In genomic region chr1:212477014-212477679, GRCh38 we compare ENCODE assay signal across 8 cellular contexts. TPM values are rescaled to one million over a fixed set of nuclear protein-coding genes. Genes with fewer than 3 reads are reported as not detected.
A peak's percentile ranks its signal among the peaks of the same experiment; 100 is the strongest.
DNase-seq lines count a peak whose midpoint lies in the region; ATAC-seq and TF ChIP-seq lines count a peak whose summit lies in the region.

No MANE protein-coding gene starts in this region.

- H3K9me1 ChIP-seq in IMR-90 (ENCODE audit: insufficient read depth, low read length) = peaks cover 3% of the 10 kb centered on the region

- no peak overlapping the region for H2BK120ac ChIP-seq in IMR-90 (ENCODE audit: low read depth, low read length)

- no peak overlapping the region for H3K56ac ChIP-seq in IMR-90 (ENCODE audit: extremely low read depth, insufficient read depth, low read length)

- H2AFZ ChIP-seq in IMR-90 (replicated peaks; ENCODE audit: low read length, poor library complexity) = peak overlapping the region; percentile 71
- H2AFZ ChIP-seq in OCI-LY3 (ENCODE audit: low read depth, low read length) = peak overlapping the region; percentile 78

- peak; percentile 97 for TF ChIP-seq RAD21 in IMR-90 (IDR thresholded peaks at IDR 0.05; ENCODE audit: low read length)

- no peak overlapping the region for H4K5ac ChIP-seq in IMR-90 (ENCODE audit: low read depth, low read length)

- H2BK15ac ChIP-seq in IMR-90 (ENCODE audit: low read depth, low read length) = no peak overlapping the region

- H2AK5ac ChIP-seq in IMR-90 (ENCODE audit: low read depth, low read length) = no peak overlapping the region

- H3K9me3 ChIP-seq in IMR-90 (ENCODE audit: control insufficient read depth, insufficient read depth, low read length) = no peaks in the 10 kb centered on the region
- no peaks in the 10 kb centered on the region for H3K9me3 ChIP-seq in OCI-LY3 (ENCODE audit: insufficient read depth, low read length)
- H3K9me3 ChIP-seq in mucosa of rectum (ENCODE audit: control insufficient read depth in 2 of 2, low read length in 2 of 2) = no peaks in the 10 kb centered on the region

- no peak overlapping the region for H4K91ac ChIP-seq in IMR-90 (ENCODE audit: insufficient read depth, low read depth, low read length)

- H3K23ac ChIP-seq in IMR-90 (ENCODE audit: low read depth, low read length) = no peak overlapping the region

- intact Hi-C loops in IMR-90 (cut with micrococcal nuclease) = loop anchor here (1.0 to 10.0 kb wide), 7 partner anchors 80 to 518 kb away; partner anchors contain the start of gene ATF3

- in situ Hi-C loops in IMR-90 (cut with MboI; ENCODE audit: low sequenced_read_pairs) = loop anchor here (5.0 kb wide), 1 partner anchor 300 kb away; no protein-coding TSS in a partner anchor

- CTCF ChIA-PET in IMR-90 (lab: Yijun Ruan, JAX) = interaction anchor here (0.6 to 1.4 kb wide), 15 partner anchors 12 to 308 kb away, joined by 3 to 12 read pairs (median 4); partner anchors contain the start of gene ATF3

- H3K14ac ChIP-seq in IMR-90 (replicated peaks; ENCODE audit: low read depth, low read length) = no peak overlapping the region

- H3K27ac ChIP-seq in IMR-90 (ENCODE audit: insufficient read depth, low read length) = no peak overlapping the region
- no peak overlapping the region for H3K27ac ChIP-seq in OCI-LY3 (ENCODE audit: low read length)
- peak overlapping the region; percentile 59 to 84 for H3K27ac ChIP-seq in mucosa of rectum (ENCODE audit: low read depth in 2 of 2, low read length in 2 of 2)

- 50% methylated on average over 2 of the region's 12 CpGs; no CpG with 5 or more reads in 1 of the 2 experiments for WGBS in IMR-90 (ENCODE audit: extremely low coverage in 2 of 2, insufficient read length in 1 of 2), 2 experiments

- no peak overlapping the region for H3K9ac ChIP-seq in IMR-90 (ENCODE audit: low read depth, low read length)
- peak overlapping the region; percentile 28; the same call in 1 of the 2 replicates for H3K9ac ChIP-seq in OCI-LY3 (ENCODE audit: low read length)
- H3K9ac ChIP-seq in mucosa of rectum (ENCODE audit: low read depth in 1 of 2, low read length in 2 of 2) = peak overlapping the region; percentile 54 to 56

- peaks cover 4% of the 10 kb centered on the region; the same call in 1 of the 2 replicates for H3K27me3 ChIP-seq in IMR-90 (ENCODE audit: control insufficient read depth, insufficient read depth, low read length)
- no peaks in the 10 kb centered on the region for H3K27me3 ChIP-seq in OCI-LY3 (ENCODE audit: low read depth, low read length)
- no peaks in the 10 kb centered on the region for H3K27me3 ChIP-seq in mucosa of rectum (ENCODE audit: control insufficient read depth in 2 of 2, insufficient read depth in 2 of 2, low read length in 2 of 2)

- H3K36me3 ChIP-seq in IMR-90 (ENCODE audit: control insufficient read depth, insufficient read depth, low read length) (no peaks in the 10 kb centered on the region), OCI-LY3 (replicated peaks; ENCODE audit: low read depth, low read length) (no peaks in the 10 kb centered on the region), mucosa of rectum (ENCODE audit: control insufficient read depth in 2 of 2, insufficient read depth in 2 of 2, low read length in 2 of 2) (no peaks in the 10 kb centered on the region)

- peak; percentile 56 for TF ChIP-seq POLR2A in IMR-90 (IDR thresholded peaks at IDR 0.05; ENCODE audit: low read depth, low read length)

- H3K79me1 ChIP-seq in IMR-90 (ENCODE audit: low read depth in 1 of 2, low read length in 2 of 2) = no peaks in the 10 kb centered on the region

- no peak overlapping the region for H2BK20ac ChIP-seq in IMR-90 (ENCODE audit: low read depth, low read length)

- no peak overlapping the region for H3K18ac ChIP-seq in IMR-90 (ENCODE audit: low read depth, low read length)

- H3K4me3 ChIP-seq in IMR-90 (ENCODE audit: insufficient read depth, low read depth, low read length) = no peak overlapping the region
- peak overlapping the region; percentile 52 for H3K4me3 ChIP-seq in OCI-LY3 (ENCODE audit: low read length)
- peak overlapping the region in 1 of 2 donors; percentile 50 for H3K4me3 ChIP-seq in mucosa of rectum (ENCODE audit: low read length in 2 of 2)

- no peak overlapping the region for H2AK9ac ChIP-seq in IMR-90 (replicated peaks; ENCODE audit: low read depth, low read length, poor library complexity)

- dilution Hi-C loops in IMR-90 (cut with HindIII; ENCODE audit: low sequenced_read_pairs, unreplicated experiment) = no loop called here

- POLR2A ChIA-PET in IMR-90 (lab: Charles Lee; ENCODE audit: unreplicated experiment) = no interaction called here

- DNase-seq in DMS53 treated with DMSO at 0.1 percent for 48 hours (lab: John Stamatoyannopoulos, UW; ENCODE audit: unreplicated experiment) (peak; percentile 97), IMR-90 (peak; percentile 86), epidermal melanocyte (ENCODE audit: insufficient read length, low spot score) (peak; percentile 87)
- DNase-seq in activated CD8-positive, alpha-beta memory T cell treated with anti-CD3 and anti-CD28 coated beads, Interleukin-2, amount 50 U/mL, for 24 hours (ENCODE audit: extremely low read depth) = peak; percentile 47
- DNase-seq in stimulated activated CD8-positive, alpha-beta memory T cell treated with anti-CD3 and anti-CD28 coated beads, Interleukin-7, amount 100 ng/mL, for 4 hours (ENCODE audit: low read depth in 2 of 2) = peak; percentile 53 to 60

- no peaks in the 10 kb centered on the region for H3K79me2 ChIP-seq in OCI-LY3 (ENCODE audit: low read length)

- peaks cover 3% of the 10 kb centered on the region for H3K4me1 ChIP-seq in IMR-90 (ENCODE audit: control insufficient read depth, insufficient read depth, low read length)
- H3K4me1 ChIP-seq in OCI-LY3 (ENCODE audit: low read length) = peaks cover 19% of the 10 kb centered on the region
- peaks cover 6 to 14% of the 10 kb centered on the region in 2 donors for H3K4me1 ChIP-seq in mucosa of rectum (ENCODE audit: control insufficient read depth in 2 of 2, insufficient read depth in 2 of 2, low read length in 2 of 2)

- ATAC-seq in GM21529 (IDR thresholded peaks at IDR 0.05; ENCODE audit: unreplicated experiment) (peak; percentile 96), IMR-90 (ENCODE audit: low read depth) (peak; percentile 98)

- no peak overlapping the region for H2BK5ac ChIP-seq in IMR-90 (ENCODE audit: low read depth, low read length, poor library complexity, severe bottlenecking)

- H4K8ac ChIP-seq in IMR-90 (ENCODE audit: low read depth in 2 of 2, low read length in 2 of 2) = no peak overlapping the region

- BruUV-seq in IMR-90 (replicated peaks; lab: Mats Ljungman, UMichigan) = no TSS peak

- H4K20me1 ChIP-seq in IMR-90 (ENCODE audit: insufficient read depth, low read length) (no peaks in the 10 kb centered on the region), OCI-LY3 (ENCODE audit: insufficient read depth, low read length) (no peaks in the 10 kb centered on the region)

- no peak overlapping the region for H3K4ac ChIP-seq in IMR-90 (ENCODE audit: low read depth, low read length)

- TF ChIP-seq CTCF in IMR-90 (conservative IDR thresholded peaks at IDR 0.05; ENCODE audit: low read depth, low read length) = peak; percentile 95
- peak; percentile 98 for TF ChIP-seq CTCF in OCI-LY3 (IDR thresholded peaks at IDR 0.05; ENCODE audit: low read depth, low read length)

- H3K4me2 ChIP-seq in IMR-90 (ENCODE audit: low read depth, low read length) (no peak overlapping the region), OCI-LY3 (ENCODE audit: low read length) (peak overlapping the region; percentile 69)

TF ChIP-seq in IMR-90, 13 proteins besides CTCF, POLR2A, EP300 and RAD21:
- TF ChIP-seq BHLHE40 (IDR thresholded peaks at IDR 0.05; ENCODE audit: low read depth, low read length) (no peak), USF2 (IDR thresholded peaks at IDR 0.05; ENCODE audit: low read depth, low read length) (no peak), SMC3 (IDR thresholded peaks at IDR 0.05; ENCODE audit: low read depth, low read length) (peak; percentile 96)
TF ChIP-seq in IMR-90: peak in this region for 1.

RNA-seq across cellular contexts. Expression of gene NENF, which starts 44.4 kb away (rescaled TPM):
- total RNA-seq in IMR-90 (2012; rRNA removed) = 15.0 and 16.0 TPM in 2 replicates
- 40.4 and 50.6 TPM in 2 replicates for polyA plus RNA-seq in IMR-90 (2012; rRNA removed)
- 42.0 and 55.1 TPM in 2 replicates for polyA plus RNA-seq in IMR-90 (2012; cell fraction: cytosol; rRNA removed)
- 11.2 and 13.0 TPM in 2 replicates for polyA plus RNA-seq in IMR-90 (2012; cell fraction: nucleus; rRNA removed; ENCODE audit: low replicate concordance)

Comparison
In these comparisons a context has a peak if more than half of its experiments do, and no peak if none do; other contexts are left out.
1. DNase-seq: peak in every context shown above with its lines; median percentile 97 in DMS53 treated with DMSO at 0.1 percent for 48 hours; 87 in epidermal melanocyte; 86 in IMR-90; 56 in stimulated activated CD8-positive, alpha-beta memory T cell treated with anti-CD3 and anti-CD28 coated beads, Interleukin-7, amount 100 ng/mL, for 4 hours; 47 in activated CD8-positive, alpha-beta memory T cell treated with anti-CD3 and anti-CD28 coated beads, Interleukin-2, amount 50 U/mL, for 24 hours.
2. H3K27ac ChIP-seq: peak in mucosa of rectum (2 of 2); none in IMR-90 (single experiment) and OCI-LY3 (single experiment).